ENCODE assay signal across 15 cellular contexts in genomic region chr15:70461017-70461416, GRCh38.
DNase-seq lines count a peak whose midpoint lies in the region; ATAC-seq and TF ChIP-seq lines count a peak whose summit lies in the region.
"Had no signal": no experiment of that assay in that cellular context is flagged by ENCODE, and none has a peak within 500 bp of the region (broad histone marks: within the 10 kb centered on the region; RNA-seq: fewer than 3 reads in every experiment).

No MANE protein-coding gene starts in this region.

- no peak overlapping the region for H2AK5ac ChIP-seq in mesendoderm (ENCODE audit: low read length)

- H4K20me1 ChIP-seq in MM.1S (ENCODE audit: insufficient read depth, low read length), result no peaks in the 10 kb centered on the region

- TF ChIP-seq CTCF in MM.1S (IDR thresholded peaks at IDR 0.05; ENCODE audit: low read length), result no peak
- TF ChIP-seq CTCF in fibroblast of villous mesenchyme (IDR thresholded peaks at IDR 0.05; ENCODE audit: insufficient read depth, low read depth, low read length), result no peak

- H3K18ac ChIP-seq in mesendoderm (ENCODE audit: low read length), result no peak overlapping the region

- H3K36me3 ChIP-seq in MM.1S (replicated peaks; ENCODE audit: insufficient read depth, low read length) (no peaks in the 10 kb centered on the region), mesendoderm (ENCODE audit: control insufficient read depth, insufficient read depth, low read length) (no peaks in the 10 kb centered on the region)
- H3K36me3 ChIP-seq: BE2C had no signal

- peak overlapping the region; percentile 32; the same call in 1 of the 2 replicates for H3K4me2 ChIP-seq in MM.1S (ENCODE audit: low read depth, low read length)
- H3K4me2 ChIP-seq in mesendoderm (ENCODE audit: low read length), result no peak overlapping the region
- H3K4me2 ChIP-seq: GM23338 had no signal

- ATAC-seq in SK-N-SH treated with all-trans-retinoic acid at 6 μM for 48 hours (no peak), GM21367 (IDR thresholded peaks at IDR 0.05; ENCODE audit: unreplicated experiment) (no peak)

- H3K9me3 ChIP-seq in MM.1S (replicated peaks; ENCODE audit: insufficient read depth, low read length), result no peaks in the 10 kb centered on the region
- H3K9me3 ChIP-seq: A549, BE2C had no signal

- H3K4me1 ChIP-seq in MM.1S (ENCODE audit: low read length) (peaks cover 25% of the 10 kb centered on the region), mesendoderm (ENCODE audit: control insufficient read depth, low read depth, low read length) (no peaks in the 10 kb centered on the region)

- no peak overlapping the region for H2BK15ac ChIP-seq in mesendoderm (replicated peaks; ENCODE audit: low read depth)

- DNase-seq in MM.1S (no peak), fibroblast of villous mesenchyme (ENCODE audit: low read depth) (peak; percentile 10), mesendoderm (no peak), T1000 (lab: John Stamatoyannopoulos, UW) (no peak)
- DNase-seq: BE2C; CD8-positive, alpha-beta T cell; COR-L47; DMS153; DMS79 treated with DMSO at 0.1 percent for 48 hours; H7 had no signal

- peak overlapping the region; percentile 65; the same call in 1 of the 2 replicates for H2AFZ ChIP-seq in MM.1S (ENCODE audit: low read length)
- H2AFZ ChIP-seq: GM23338 had no signal

- no peak overlapping the region for H2BK5ac ChIP-seq in mesendoderm (ENCODE audit: low read length)

- H3K79me1 ChIP-seq in mesendoderm (ENCODE audit: low read length), result no peaks in the 10 kb centered on the region

- H4K8ac ChIP-seq in mesendoderm (ENCODE audit: low read depth, low read length), result no peak overlapping the region

- peak overlapping the region; percentile 71; the same call in 1 of the 2 replicates for H3K27ac ChIP-seq in MM.1S (ENCODE audit: low read length)
- H3K27ac ChIP-seq in mesendoderm (ENCODE audit: low read depth, low read length), result no peak overlapping the region
- H3K27ac ChIP-seq: C4-2B had no signal

- H3K4ac ChIP-seq in mesendoderm (ENCODE audit: low read depth, low read length), result no peak overlapping the region

- H2BK120ac ChIP-seq in mesendoderm (ENCODE audit: low read depth, low read length), result no peak overlapping the region

- H3K27me3 ChIP-seq in MM.1S (replicated peaks; ENCODE audit: insufficient read depth, low read length), result no peaks in the 10 kb centered on the region
- H3K27me3 ChIP-seq in mesendoderm (ENCODE audit: insufficient read depth, low read length, poor library complexity), result no peaks in the 10 kb centered on the region
- H3K27me3 ChIP-seq: BE2C had no signal

- H3F3A ChIP-seq in MM.1S (ENCODE audit: insufficient read depth, low read length), result peaks cover 6% of the 10 kb centered on the region; the same call in 1 of the 2 replicates

- no peak overlapping the region for H4K5ac ChIP-seq in mesendoderm (ENCODE audit: low read length)

- H3K9ac ChIP-seq in MM.1S (ENCODE audit: low read length) (peak overlapping the region; percentile 31; the same call in 1 of the 2 replicates), mesendoderm (ENCODE audit: low read length) (no peak overlapping the region)

- H3K56ac ChIP-seq in mesendoderm (ENCODE audit: low read length), result no peak overlapping the region

- H3K4me3 ChIP-seq in MM.1S (ENCODE audit: low read length), result no peak overlapping the region
- no peak overlapping the region for H3K4me3 ChIP-seq in fibroblast of villous mesenchyme (ENCODE audit: low read depth, low read length)
- no peak overlapping the region for H3K4me3 ChIP-seq in mesendoderm (ENCODE audit: low read length)
- H3K4me3 ChIP-seq: A549, GM23338 had no signal

- WGBS in mesendoderm (ENCODE audit: extremely low coverage, insufficient coverage, low lambda C conversion rate), result no CpG with 5 or more reads among the region's 1 CpG

- no peak overlapping the region for H3K23ac ChIP-seq in mesendoderm (ENCODE audit: low read length)

- no peaks in the 10 kb centered on the region for H3K9me2 ChIP-seq in MM.1S (replicated peaks; ENCODE audit: insufficient read depth, low read length)

- H3K79me2 ChIP-seq in MM.1S (ENCODE audit: low read length) (no peaks in the 10 kb centered on the region), mesendoderm (ENCODE audit: control insufficient read depth, insufficient read depth, low read length) (no peaks in the 10 kb centered on the region)

TF ChIP-seq in SK-N-SH treated with all-trans-retinoic acid at 6 μM for 48 hours, 23 proteins besides CTCF, POLR2A, EP300 and RAD21:
- TF ChIP-seq TCF4 (CRISPR knock-in tag; IDR thresholded peaks at IDR 0.05; ENCODE audit: borderline replicate concordance) (no peak; the same call in 1 of the 2 replicates), CSDC2 (CRISPR knock-in tag; IDR thresholded peaks at IDR 0.05) (no peak), ISL1 (CRISPR knock-in tag; IDR thresholded peaks at IDR 0.05) (peak; percentile 80), ZNF8 (CRISPR knock-in tag; IDR thresholded peaks at IDR 0.05) (no peak)
- TF ChIP-seq, protein P1, sequence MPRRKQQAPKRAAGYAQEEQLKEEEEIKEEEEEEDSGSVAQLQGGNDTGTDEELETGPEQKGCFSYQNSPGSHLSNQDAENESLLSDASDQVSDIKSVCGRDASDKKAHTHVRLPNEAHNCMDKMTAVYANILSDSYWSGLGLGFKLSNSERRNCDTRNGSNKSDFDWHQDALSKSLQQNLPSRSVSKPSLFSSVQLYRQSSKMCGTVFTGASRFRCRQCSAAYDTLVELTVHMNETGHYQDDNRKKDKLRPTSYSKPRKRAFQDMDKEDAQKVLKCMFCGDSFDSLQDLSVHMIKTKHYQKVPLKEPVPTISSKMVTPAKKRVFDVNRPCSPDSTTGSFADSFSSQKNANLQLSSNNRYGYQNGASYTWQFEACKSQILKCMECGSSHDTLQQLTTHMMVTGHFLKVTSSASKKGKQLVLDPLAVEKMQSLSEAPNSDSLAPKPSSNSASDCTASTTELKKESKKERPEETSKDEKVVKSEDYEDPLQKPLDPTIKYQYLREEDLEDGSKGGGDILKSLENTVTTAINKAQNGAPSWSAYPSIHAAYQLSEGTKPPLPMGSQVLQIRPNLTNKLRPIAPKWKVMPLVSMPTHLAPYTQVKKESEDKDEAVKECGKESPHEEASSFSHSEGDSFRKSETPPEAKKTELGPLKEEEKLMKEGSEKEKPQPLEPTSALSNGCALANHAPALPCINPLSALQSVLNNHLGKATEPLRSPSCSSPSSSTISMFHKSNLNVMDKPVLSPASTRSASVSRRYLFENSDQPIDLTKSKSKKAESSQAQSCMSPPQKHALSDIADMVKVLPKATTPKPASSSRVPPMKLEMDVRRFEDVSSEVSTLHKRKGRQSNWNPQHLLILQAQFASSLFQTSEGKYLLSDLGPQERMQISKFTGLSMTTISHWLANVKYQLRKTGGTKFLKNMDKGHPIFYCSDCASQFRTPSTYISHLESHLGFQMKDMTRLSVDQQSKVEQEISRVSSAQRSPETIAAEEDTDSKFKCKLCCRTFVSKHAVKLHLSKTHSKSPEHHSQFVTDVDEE (CRISPR knock-in tag; IDR thresholded peaks at IDR 0.05), result peak; percentile 74
